9 cellular contexts compared by ENCODE assay signal in genomic region chr19:57803265-57803593, GRCh38. TPM values are rescaled to one million over a fixed set of nuclear protein-coding genes. Genes with fewer than 3 reads are reported as not detected.
DNase-seq lines count a peak whose midpoint lies in the region; ATAC-seq, FAIRE-seq and TF ChIP-seq lines count a peak whose summit lies in the region.
"Had no signal": no experiment of that assay in that cellular context is flagged by ENCODE, and none has a peak within 500 bp of the region (broad histone marks: within the 10 kb centered on the region; RNA-seq: fewer than 3 reads in every experiment).

No MANE protein-coding gene starts in this region.

- no peaks in the 10 kb centered on the region for H3K27me3 Mint-ChIP-seq in natural killer cell (ENCODE audit: low read depth in 2 of 2)

- no peaks in the 10 kb centered on the region for H3K79me2 ChIP-seq in endothelial cell of umbilical vein (ENCODE audit: control insufficient read depth, insufficient read depth, low read length)

- peak overlapping the region; percentile 91 for H3K4me3 Mint-ChIP-seq in natural killer cell

- CTCF ChIA-PET in AG04449 (lab: Yijun Ruan, JAX) (no interaction called here), endothelial cell of umbilical vein (lab: Charles Lee) (interaction anchor here (1.0 to 3.1 kb wide), 2 partner anchors 12 to 16 kb away, joined by 3 to 8 read pairs; partner anchors contain the start of gene ZNF552)

- peak overlapping the region; percentile 74 for H3K4me2 ChIP-seq in endothelial cell of umbilical vein (ENCODE audit: insufficient read depth, low read length)

- H3K4me1 ChIP-seq in NT2/D1 (ENCODE audit: insufficient read depth, insufficient read length) (no peaks in the 10 kb centered on the region), endothelial cell of umbilical vein (ENCODE audit: control insufficient read depth, extremely low read depth, insufficient read depth, low read length) (peaks cover 26% of the 10 kb centered on the region)

- intact Hi-C loops in endothelial cell of umbilical vein (cut with micrococcal nuclease) = loop anchor here (1.0 kb wide), 2 partner anchors 11 to 34 kb away; partner anchors contain the start of genes ZNF552 and ZNF586
- intact Hi-C loops in natural killer cell (cut with micrococcal nuclease) = no loop called here

- FAIRE-seq in endothelial cell of umbilical vein (lab: Jason Lieb, UNC) = no peak

- no TSS peak for BruUV-seq in endothelial cell of umbilical vein (replicated peaks; lab: Mats Ljungman, UMichigan)

- peak overlapping the region; percentile 63 for H2AFZ ChIP-seq in endothelial cell of umbilical vein (ENCODE audit: low read depth, low read length)

- DNase-seq in AG04449 (ENCODE audit: low read depth, low spot score) (no peak), NT2/D1 (ENCODE audit: low read depth, low spot score) (no peak), endothelial cell of umbilical vein (ENCODE audit: low read depth, low spot score) (no peak), natural killer cell (no peak), GOT3 (lab: John Stamatoyannopoulos, UW) (no peak), NCI-H1436 treated with DMSO at 0.1 percent for 48 hours (lab: John Stamatoyannopoulos, UW) (no peak)
- no peak for DNase-seq in stimulated activated CD4-positive, alpha-beta T cell treated with anti-CD3 and anti-CD28 coated beads, Interleukin-12 subunit alpha, Interleukin-12 subunit beta, amount 100 ng/mL, for 4 hours
- DNase-seq: activated CD4-positive, CD25-positive, alpha-beta regulatory T cell had no signal

- no peaks in the 10 kb centered on the region for H3K9me1 ChIP-seq in endothelial cell of umbilical vein (replicated peaks; ENCODE audit: control insufficient read depth, extremely low read depth, insufficient read depth, low read length)

- TF ChIP-seq CTCF in AG04449 (IDR thresholded peaks at IDR 0.05; ENCODE audit: insufficient read depth, low read length, missing control alignments) (no peak), endothelial cell of umbilical vein (IDR thresholded peaks at IDR 0.05; ENCODE audit: extremely low read depth in 1 of 2, insufficient read depth in 1 of 2, low read depth in 1 of 2, low read length in 2 of 2) (no peak), natural killer cell (IDR thresholded peaks at IDR 0.05) (no peak)

- no peaks in the 10 kb centered on the region for H4K20me1 ChIP-seq in endothelial cell of umbilical vein (replicated peaks; ENCODE audit: control insufficient read depth, extremely low read depth, insufficient read depth, low read length)

- no peaks in the 10 kb centered on the region for H3K36me3 Mint-ChIP-seq in natural killer cell

- dilution Hi-C loops in endothelial cell of umbilical vein (cut with MboI; ENCODE audit: extremely low pct_ligation_motif_present, low sequenced_read_pairs) = no loop called here

- peak overlapping the region; percentile 69 for H3K27ac ChIP-seq in endothelial cell of umbilical vein (ENCODE audit: insufficient read depth, low read depth, low read length)

- peak overlapping the region; percentile 82 for H3K9ac ChIP-seq in NT2/D1 (ENCODE audit: insufficient read length, low read depth)
- peak overlapping the region; percentile 56 for H3K9ac ChIP-seq in endothelial cell of umbilical vein (replicated peaks; ENCODE audit: extremely low read depth, insufficient read depth, low read length)

- H3K27me3 ChIP-seq in NT2/D1 (ENCODE audit: insufficient read depth, insufficient read length) = no peaks in the 10 kb centered on the region
- no peaks in the 10 kb centered on the region for H3K27me3 ChIP-seq in endothelial cell of umbilical vein (ENCODE audit: control insufficient read depth in 2 of 2, insufficient read depth in 2 of 2, low read length in 2 of 2)

- POLR2A ChIA-PET in AG04449 (lab: Yijun Ruan, JAX) (no interaction called here), endothelial cell of umbilical vein (lab: Charles Lee) (no interaction called here)

- H3K4me1 Mint-ChIP-seq in natural killer cell = peaks cover 26 to 34% of the 10 kb centered on the region in 2 donors

- H3K4me3 ChIP-seq in AG04449 (ENCODE audit: low read depth, low read length) (peak overlapping the region; percentile 74), NT2/D1 (ENCODE audit: insufficient read length, low read depth) (peak overlapping the region; percentile 26), endothelial cell of umbilical vein (replicated peaks in 1 of 3; ENCODE audit: insufficient read depth in 1 of 3, low read depth in 1 of 3, low read length in 3 of 3) (peak overlapping the region; percentile 41 to 78 (median 47))

- H3K36me3 ChIP-seq in NT2/D1 (ENCODE audit: insufficient read depth, insufficient read length, low read length) = peaks cover 10% of the 10 kb centered on the region
- peaks cover 3 to 5% of the 10 kb centered on the region in 2 experiments for H3K36me3 ChIP-seq in endothelial cell of umbilical vein (ENCODE audit: control insufficient read depth in 2 of 2, extremely low read depth in 1 of 2, insufficient read depth in 2 of 2, low read length in 2 of 2)

- TF ChIP-seq POLR2A in endothelial cell of umbilical vein (IDR thresholded peaks at IDR 0.05; ENCODE audit: low read depth, low read length) = no peak

- H3K9me3 ChIP-seq in NT2/D1 (ENCODE audit: insufficient read depth, low read length) (no peaks in the 10 kb centered on the region), endothelial cell of umbilical vein (replicated peaks; ENCODE audit: control insufficient read depth, insufficient read depth, low read length) (no peaks in the 10 kb centered on the region)

- ATAC-seq in natural killer cell = no peak
- ATAC-seq in HG03432 (IDR thresholded peaks at IDR 0.05; ENCODE audit: unreplicated experiment) = no peak

- H3K27ac Mint-ChIP-seq in natural killer cell = peak overlapping the region; percentile 77 to 80

- H3K9me3 Mint-ChIP-seq in natural killer cell = no peaks in the 10 kb centered on the region

TF ChIP-seq in endothelial cell of umbilical vein, 7 proteins besides CTCF, POLR2A, EP300 and RAD21 (continues in another document):
- no peak for TF ChIP-seq MYC (IDR thresholded peaks at IDR 0.05; ENCODE audit: low read depth, low read length)
- TF ChIP-seq, protein P1, sequence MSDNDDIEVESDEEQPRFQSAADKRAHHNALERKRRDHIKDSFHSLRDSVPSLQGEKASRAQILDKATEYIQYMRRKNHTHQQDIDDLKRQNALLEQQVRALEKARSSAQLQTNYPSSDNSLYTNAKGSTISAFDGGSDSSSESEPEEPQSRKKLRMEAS (IDR thresholded peaks at IDR 0.05; ENCODE audit: insufficient read depth, insufficient read length) = no peak

RNA-seq across cellular contexts. Expression of gene ZNF552, which starts 11.5 kb away (rescaled TPM):
- total RNA-seq in endothelial cell of umbilical vein (6.1 and 6.5 TPM in 2 replicates), natural killer cell (10 to 100 TPM; 13.0 to 14.5 (median 14.3) TPM)
- 3.0 and 3.3 TPM in 2 replicates for polyA plus RNA-seq in endothelial cell of umbilical vein
- 2.7 and 2.8 TPM in 2 replicates for polyA plus RNA-seq in endothelial cell of umbilical vein (2011; cell fraction: cytosol; rRNA removed)
- 5.2 and 5.6 TPM in 2 replicates for polyA plus RNA-seq in endothelial cell of umbilical vein (2011; cell fraction: nucleus; rRNA removed)
- 4.7 and 5.6 TPM in 2 replicates for polyA plus RNA-seq in endothelial cell of umbilical vein (2012)
- 3.6 and 8.5 TPM in 2 replicates for polyA minus RNA-seq in endothelial cell of umbilical vein
- polyA minus RNA-seq in endothelial cell of umbilical vein (2011; cell fraction: cytosol; rRNA and poly(A)+ RNA removed) = 2.3 TPM
- 6.3 and 8.2 TPM in 2 replicates for polyA minus RNA-seq in endothelial cell of umbilical vein (2011; cell fraction: nucleus; rRNA and poly(A)+ RNA removed)

RNA-seq across cellular contexts. Expression of gene ZNF587B, which starts 26.9 kb away (rescaled TPM):
- 15.6 and 16.3 TPM in 2 replicates for total RNA-seq in endothelial cell of umbilical vein
- polyA plus RNA-seq in endothelial cell of umbilical vein = 2.8 and 3.2 TPM in 2 replicates
- 2.9 and 3.6 TPM in 2 replicates for polyA plus RNA-seq in endothelial cell of umbilical vein (2011; cell fraction: cytosol; rRNA removed)
- 19.7 and 22.5 TPM in 2 replicates for polyA plus RNA-seq in endothelial cell of umbilical vein (2011; cell fraction: nucleus; rRNA removed)
- 5.3 and 7.5 TPM in 2 replicates for polyA plus RNA-seq in endothelial cell of umbilical vein (2012)
- polyA minus RNA-seq in endothelial cell of umbilical vein = 19.2 and 19.6 TPM in 2 replicates
- 18.5 TPM for polyA minus RNA-seq in endothelial cell of umbilical vein (2011; cell fraction: cytosol; rRNA and poly(A)+ RNA removed)
- polyA minus RNA-seq in endothelial cell of umbilical vein (2011; cell fraction: nucleus; rRNA and poly(A)+ RNA removed) = 15.6 and 22.0 TPM in 2 replicates
- 10 to 100 TPM; 23.4 to 25.7 (median 23.9) TPM for total RNA-seq in natural killer cell

RNA-seq across cellular contexts. Expression of gene ZNF586, which starts 33.8 kb away (rescaled TPM):
- total RNA-seq in endothelial cell of umbilical vein (12.6 and 14.7 TPM in 2 replicates), natural killer cell (10 to 100 TPM; 24.0 to 33.3 (median 28.2) TPM)
- polyA plus RNA-seq in endothelial cell of umbilical vein = 4.8 and 6.0 TPM in 2 replicates
- polyA plus RNA-seq in endothelial cell of umbilical vein (2011; cell fraction: cytosol; rRNA removed) = 5.4 and 5.6 TPM in 2 replicates
- 9.7 and 10.6 TPM in 2 replicates for polyA plus RNA-seq in endothelial cell of umbilical vein (2011; cell fraction: nucleus; rRNA removed)
- polyA plus RNA-seq in endothelial cell of umbilical vein (2012) = 5.3 and 6.0 TPM in 2 replicates
- polyA minus RNA-seq in endothelial cell of umbilical vein = 9.4 and 11.1 TPM in 2 replicates
- 7.5 TPM for polyA minus RNA-seq in endothelial cell of umbilical vein (2011; cell fraction: cytosol; rRNA and poly(A)+ RNA removed)
- polyA minus RNA-seq in endothelial cell of umbilical vein (2011; cell fraction: nucleus; rRNA and poly(A)+ RNA removed) = 18.2 and 24.6 TPM in 2 replicates

RNA-seq across cellular contexts. Expression of gene ZNF587, which starts 46.4 kb away (rescaled TPM):
- total RNA-seq in endothelial cell of umbilical vein = 43.1 and 44.0 TPM in 2 replicates
- 11.2 and 13.1 TPM in 2 replicates for polyA plus RNA-seq in endothelial cell of umbilical vein
- 7.6 and 8.9 TPM in 2 replicates for polyA plus RNA-seq in endothelial cell of umbilical vein (2011; cell fraction: cytosol; rRNA removed)
- 45.2 and 51.5 TPM in 2 replicates for polyA plus RNA-seq in endothelial cell of umbilical vein (2011; cell fraction: nucleus; rRNA removed)
- 19.3 and 19.5 TPM in 2 replicates for polyA plus RNA-seq in endothelial cell of umbilical vein (2012)
- polyA minus RNA-seq in endothelial cell of umbilical vein = 30.2 and 30.4 TPM in 2 replicates
- polyA minus RNA-seq in endothelial cell of umbilical vein (2011; cell fraction: cytosol; rRNA and poly(A)+ RNA removed) = 12.8 TPM
- 23.0 and 39.9 TPM in 2 replicates for polyA minus RNA-seq in endothelial cell of umbilical vein (2011; cell fraction: nucleus; rRNA and poly(A)+ RNA removed)
- 10 to 100 TPM; 54.9 to 58.9 (median 55.1) TPM for total RNA-seq in natural killer cell

RNA-seq across cellular contexts. Expression of gene ZNF776, which starts 56.6 kb away (rescaled TPM):
- total RNA-seq in endothelial cell of umbilical vein = 12.1 and 13.1 TPM in 2 replicates
- 5.0 and 5.7 TPM in 2 replicates for polyA plus RNA-seq in endothelial cell of umbilical vein
- 3.9 and 4.1 TPM in 2 replicates for polyA plus RNA-seq in endothelial cell of umbilical vein (2011; cell fraction: cytosol; rRNA removed)
- 6.8 and 8.7 TPM in 2 replicates for polyA plus RNA-seq in endothelial cell of umbilical vein (2011; cell fraction: nucleus; rRNA removed)
- 5.1 and 5.3 TPM in 2 replicates for polyA plus RNA-seq in endothelial cell of umbilical vein (2012)
- polyA minus RNA-seq in endothelial cell of umbilical vein = 7.4 and 11.0 TPM in 2 replicates
- 4.1 TPM for polyA minus RNA-seq in endothelial cell of umbilical vein (2011; cell fraction: cytosol; rRNA and poly(A)+ RNA removed)
- polyA minus RNA-seq in endothelial cell of umbilical vein (2011; cell fraction: nucleus; rRNA and poly(A)+ RNA removed) = 13.8 and 34.4 TPM in 2 replicates
- 10 to 100 TPM; 10.5 to 19.2 (median 18.7) TPM for total RNA-seq in natural killer cell
